ENCODE assay signal across 8 cellular contexts in genomic region chr19:16328824-16329482, GRCh38. TPM values are rescaled to one million over a fixed set of nuclear protein-coding genes. Genes with fewer than 3 reads are reported as not detected.
DNase-seq lines count a peak whose midpoint lies in the region; ATAC-seq and TF ChIP-seq lines count a peak whose summit lies in the region.

No MANE protein-coding gene starts in this region.

- H3K9me3 Mint-ChIP-seq in activated T-cell treated with anti-CD3 and anti-CD28 coated beads, Interleukin-2, amount 50 U/mL, for 72 hours = no peaks in the 10 kb centered on the region

- ATAC-seq in activated T-cell treated with anti-CD3 and anti-CD28 coated beads, Interleukin-2, amount 50 U/mL, for 72 hours (replicated peaks in 1 of 2) = no peak
- ATAC-seq in left lung (no peak), upper lobe of right lung (no peak), GM21529 (IDR thresholded peaks at IDR 0.05; ENCODE audit: unreplicated experiment) (no peak)

- H3K36me3 ChIP-seq in right atrium auricular region = peaks cover 33% of the 10 kb centered on the region
- peaks cover 0 to 28% of the 10 kb centered on the region in 2 donors for H3K36me3 ChIP-seq in left lung
- peaks cover 15% of the 10 kb centered on the region for H3K36me3 ChIP-seq in upper lobe of right lung
- H3K36me3 ChIP-seq in SJCRH30 = peaks cover 2% of the 10 kb centered on the region; the same call in 1 of the 2 replicates

- H3K27ac ChIP-seq in right atrium auricular region = peak overlapping the region; percentile 91 to 93
- peak overlapping the region; percentile 76 to 98 for H3K27ac ChIP-seq in left lung
- H3K27ac ChIP-seq in upper lobe of right lung = peak overlapping the region; percentile 96
- H3K27ac ChIP-seq in SJCRH30 = no peak overlapping the region

- H3K27me3 ChIP-seq in right atrium auricular region (no peaks in the 10 kb centered on the region), left lung (no peaks in the 10 kb centered on the region), upper lobe of right lung (no peaks in the 10 kb centered on the region), SJCRH30 (no peaks in the 10 kb centered on the region)

- H3K4me3 Mint-ChIP-seq in activated T-cell treated with anti-CD3 and anti-CD28 coated beads, Interleukin-2, amount 50 U/mL, for 72 hours = peak overlapping the region; percentile 72 to 81

- H3K9me3 ChIP-seq in right atrium auricular region = no peaks in the 10 kb centered on the region
- H3K9me3 ChIP-seq in left lung = no peaks in the 10 kb centered on the region
- H3K9me3 ChIP-seq in upper lobe of right lung = no peaks in the 10 kb centered on the region
- no peaks in the 10 kb centered on the region for H3K9me3 ChIP-seq in SJCRH30 (replicated peaks)

- DNase-seq in right atrium auricular region (ENCODE audit: low spot score) (no peak), cardiac septum (ENCODE audit: low spot score) (no peak), left lung (no peak), upper lobe of right lung (no peak), SJCRH30 (no peak), HuH-7 (ENCODE audit: low spot score) (no peak)
- peak; percentile 30 to 31 for DNase-seq in activated T-cell treated with anti-CD3 and anti-CD28 coated beads, Interleukin-2, amount 50 U/mL, for 72 hours

- H3K4me1 ChIP-seq in right atrium auricular region = peaks cover 0 to 44% of the 10 kb centered on the region in 2 donors
- peaks cover 13 to 68% of the 10 kb centered on the region in 2 donors for H3K4me1 ChIP-seq in left lung
- H3K4me1 ChIP-seq in upper lobe of right lung = peaks cover 23% of the 10 kb centered on the region
- peaks cover 3% of the 10 kb centered on the region; the same call in 1 of the 2 replicates for H3K4me1 ChIP-seq in SJCRH30

- H3K4me1 Mint-ChIP-seq in activated T-cell treated with anti-CD3 and anti-CD28 coated beads, Interleukin-2, amount 50 U/mL, for 72 hours (ENCODE audit: low read depth) = peaks cover 62% of the 10 kb centered on the region

- H3K27ac Mint-ChIP-seq in activated T-cell treated with anti-CD3 and anti-CD28 coated beads, Interleukin-2, amount 50 U/mL, for 72 hours = peak overlapping the region; percentile 17

- H3K36me3 Mint-ChIP-seq in activated T-cell treated with anti-CD3 and anti-CD28 coated beads, Interleukin-2, amount 50 U/mL, for 72 hours (ENCODE audit: insufficient read depth in 2 of 2) = no peaks in the 10 kb centered on the region

- intact Hi-C loops in cardiac septum (cut with DNase I) = loop anchor here (1.0 kb wide), 1 partner anchor 53 kb away; no protein-coding TSS in a partner anchor
- intact Hi-C loops in left lung (cut with DNase I) = loop anchor here in 1 of 2 donors (10.0 kb wide), 1 partner anchor 74 kb away; no protein-coding TSS in a partner anchor
- intact Hi-C loops in upper lobe of right lung (cut with DNase I) = no loop called here

- H3K27me3 Mint-ChIP-seq in activated T-cell treated with anti-CD3 and anti-CD28 coated beads, Interleukin-2, amount 50 U/mL, for 72 hours (ENCODE audit: low read depth) = peaks cover 44% of the 10 kb centered on the region

- peak overlapping the region; percentile 78 to 89 for H3K4me3 ChIP-seq in right atrium auricular region
- peak overlapping the region in 1 of 2 donors; percentile 77 for H3K4me3 ChIP-seq in left lung
- H3K4me3 ChIP-seq in upper lobe of right lung = peak overlapping the region; percentile 71
- H3K4me3 ChIP-seq in SJCRH30 = no peak overlapping the region

- TF ChIP-seq CTCF in right atrium auricular region (IDR thresholded peaks at IDR 0.05) (peak in 1 of 2 donors; percentile 31), left lung (IDR thresholded peaks at IDR 0.05) (no peak), upper lobe of right lung (IDR thresholded peaks at IDR 0.05) (peak; percentile 19)

RNA-seq across cellular contexts. Expression of gene KLF2, which starts 4.3 kb away (rescaled TPM):
- total RNA-seq in right atrium auricular region (10 to 100 TPM; 40.9 to 82.3 TPM), cardiac septum (44.6 TPM), left lung (10 to 100 TPM; 30.2 to 75.9 TPM), upper lobe of right lung (198 TPM)
- under 1 TPM; 0.36 to 0.76 TPM for total RNA-seq in activated T-cell treated with anti-CD3 and anti-CD28 coated beads, Interleukin-2, amount 50 U/mL, for 72 hours
- 2.3 and 4.1 TPM in 2 replicates for total RNA-seq in SJCRH30 (2014; rRNA removed; shearing (Covaris generic))

Comparison
In these comparisons a context has a peak if more than half of its experiments do, and no peak if none do; other contexts are left out.
1. DNase-seq: peak in activated T-cell treated with anti-CD3 and anti-CD28 coated beads, Interleukin-2, amount 50 U/mL, for 72 hours (2 of 2); none in right atrium auricular region (single experiment), cardiac septum (single experiment), left lung (0 of 2), upper lobe of right lung (single experiment), SJCRH30 (0 of 2) and HuH-7 (single experiment).